18 cellular contexts compared by ENCODE assay signal in the genomic region with DNA sequence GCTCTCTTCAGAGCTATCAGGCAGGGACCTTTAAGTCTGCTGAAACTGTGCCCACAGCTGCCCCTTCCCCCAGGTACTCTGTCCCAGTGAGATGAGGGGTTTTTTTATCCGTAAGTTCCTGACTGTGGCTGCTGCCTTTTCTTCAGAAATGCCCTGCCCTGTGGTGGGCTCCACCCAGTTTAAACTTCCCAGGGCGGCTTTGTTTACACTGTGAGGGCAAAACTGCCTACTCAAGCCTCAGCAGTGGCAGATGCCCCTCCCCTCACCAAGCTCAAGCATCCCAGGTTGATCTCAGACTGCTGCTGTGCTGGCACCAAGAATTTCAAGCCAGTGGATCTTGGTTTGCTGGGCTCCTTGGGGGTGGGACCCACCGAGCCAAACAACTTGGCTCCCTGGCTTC. TPM values are rescaled to one million over a fixed set of nuclear protein-coding genes. Genes with fewer than 3 reads are reported as not detected.
DNase-seq lines count a peak whose midpoint lies in the region; ATAC-seq and TF ChIP-seq lines count a peak whose summit lies in the region.
"Had no signal": no experiment of that assay in that cellular context is flagged by ENCODE, and none has a peak within 500 bp of the region (broad histone marks: within the 10 kb centered on the region; RNA-seq: fewer than 3 reads in every experiment).

No MANE protein-coding gene starts in this region.

- no peak overlapping the region for H3K4me3 ChIP-seq in stomach
- H3K4me3 ChIP-seq in uterus = no peak overlapping the region
- H3K4me3 ChIP-seq: K562, PC-9 had no signal

- no peak for TF ChIP-seq EP300 in stomach (IDR thresholded peaks at IDR 0.05)

- H3K27me3 ChIP-seq in stomach (no peaks in the 10 kb centered on the region), uterus (no peaks in the 10 kb centered on the region)

- ATAC-seq in HG03521 (IDR thresholded peaks at IDR 0.05; ENCODE audit: unreplicated experiment) = no peak
- ATAC-seq: K562, Right ventricle myocardium inferior had no signal

- H3K27ac ChIP-seq in stomach (no peak overlapping the region), uterus (no peak overlapping the region)
- H3K27ac ChIP-seq: HL-60, PC-9 had no signal

- DNase-seq in stimulated activated CD4-positive, alpha-beta T cell treated with anti-CD3 and anti-CD28 coated beads, Interleukin-15, amount 100 ng/mL, for 24 hours = peak; percentile 5
- DNase-seq in stimulated activated CD4-positive, alpha-beta T cell treated with anti-CD3 and anti-CD28 coated beads, Interleukin-2, amount 100 ng/mL, for 48 hours = no peak
- peak; percentile 2 for DNase-seq in NCI-H748 treated with DMSO at 0.1 percent for 48 hours (lab: John Stamatoyannopoulos, UW)
- peak; percentile 1 for DNase-seq in central memory CD4-positive, alpha-beta T cell
- peak; percentile 33 for DNase-seq in stomach
- no peak for DNase-seq in uterus
- DNase-seq in GDM1 (lab: John Stamatoyannopoulos, UW) = no peak
- DNase-seq: EL, NCI-H1436 treated with DMSO at 0.1 percent for 48 hours, NCI-H2081, NCI-H2227 treated with DMSO at 0.1 percent for 48 hours, NCI-H69, SK-N-SH had no signal

- WGBS in stomach, 5 donors = 33 to 75% (median 45%) methylated on average over 1 to 3 of the region's 3 CpGs

- H3K9me3 ChIP-seq in stomach (no peaks in the 10 kb centered on the region), uterus (no peaks in the 10 kb centered on the region)
- H3K9me3 ChIP-seq: SK-N-SH had no signal

- TF ChIP-seq CTCF in stomach (IDR thresholded peaks at IDR 0.05) (no peak), uterus (IDR thresholded peaks at IDR 0.05) (no peak)

- H3K4me1 ChIP-seq in stomach = no peaks in the 10 kb centered on the region
- H3K4me1 ChIP-seq in uterus = no peaks in the 10 kb centered on the region

- no peaks in the 10 kb centered on the region for H3K36me3 ChIP-seq in stomach
- no peaks in the 10 kb centered on the region for H3K36me3 ChIP-seq in uterus

- no peak for TF ChIP-seq POLR2A in stomach (IDR thresholded peaks at IDR 0.05)
- TF ChIP-seq POLR2A in uterus (IDR thresholded peaks at IDR 0.05) = no peak

- intact Hi-C loops in stomach (cut with DNase I; ENCODE audit: low total_unique reads) (no loop called here), uterus (cut with DNase I; ENCODE audit: low total_unique reads) (no loop called here)

RNA-seq across cellular contexts. Expression of a gene that starts 46.9 kb away (rescaled TPM):
- total RNA-seq in stomach = 100 to 1,000 TPM in 1 of 5 donors, 10 to 100 TPM in 3, 1 to 10 TPM in 1; 3.5 to 150 (median 84.3) TPM
- polyA plus RNA-seq in stomach = 1 to 10 TPM; 1.8 to 4.2 (median 3.8) TPM
- total RNA-seq in uterus = 10 to 100 TPM; 12.3 to 32.4 (median 29.6) TPM
- polyA plus RNA-seq: K562, SK-N-SH had no signal

Comparison
In these comparisons a context has a peak if more than half of its experiments do, and no peak if none do; other contexts are left out.
1. DNase-seq: peak in stimulated activated CD4-positive, alpha-beta T cell treated with anti-CD3 and anti-CD28 coated beads, Interleukin-15, amount 100 ng/mL, for 24 hours (single experiment), NCI-H748 treated with DMSO at 0.1 percent for 48 hours (single experiment), central memory CD4-positive, alpha-beta T cell (single experiment) and stomach (single experiment); none in stimulated activated CD4-positive, alpha-beta T cell treated with anti-CD3 and anti-CD28 coated beads, Interleukin-2, amount 100 ng/mL, for 48 hours (0 of 2), uterus (0 of 2) and GDM1 (single experiment).